19 cellular contexts compared by ENCODE assay signal in genomic region chr10:71603754-71604153, GRCh38.
"Had no signal": no experiment of that assay in that cellular context is flagged by ENCODE, and none has a peak within 500 bp of the region (broad histone marks: within the 10 kb centered on the region; RNA-seq: fewer than 3 reads in every experiment).

No MANE protein-coding gene starts in this region.

- H3K4me3 Mint-ChIP-seq: IgD-negative memory B cell had no signal

- H3K9me3 ChIP-seq: SJCRH30 had no signal

- H3K36me3 ChIP-seq: SJCRH30 had no signal

- H3K27ac ChIP-seq: SJCRH30 had no signal

- H3K9me3 Mint-ChIP-seq: IgD-negative memory B cell had no signal

- H3K4me1 Mint-ChIP-seq: IgD-negative memory B cell had no signal

- H3K4me3 ChIP-seq: SJCRH30 had no signal

- DNase-seq: KBM-7, MV-4-11, NCI-H1092, NCI-H1105 treated with DMSO at 0.1 percent for 48 hours, NCI-H1436, NCI-H187, NCI-H2029, NCI-H2081 treated with DMSO at 0.1 percent for 48 hours, NCI-H2227 treated with DMSO at 0.1 percent for 48 hours, NCI-H524, NCI-H526 treated with DMSO at 0.1 percent for 48 hours, NCI-H748 treated with DMSO at 0.1 percent for 48 hours, PC-3, SHP77 treated with DMSO at 0.1 percent for 48 hours, SJCRH30, T-helper 1 cell had no signal

- H3K27me3 ChIP-seq: SJCRH30 had no signal

- H3K27ac Mint-ChIP-seq: IgD-negative memory B cell had no signal

- H3K36me3 Mint-ChIP-seq: IgD-negative memory B cell had no signal

- ATAC-seq: PC-3, Right ventricle myocardium inferior, SK-N-SH treated with all-trans-retinoic acid at 6 μM for 48 hours had no signal
